ENCODE assay signal across 9 cellular contexts in genomic region chr13:45339399-45339798, GRCh38. TPM values are rescaled to one million over a fixed set of nuclear protein-coding genes. Genes with fewer than 3 reads are reported as not detected.
DNase-seq lines count a peak whose midpoint lies in the region; ATAC-seq and TF ChIP-seq lines count a peak whose summit lies in the region.
"Had no signal": no experiment of that assay in that cellular context is flagged by ENCODE, and none has a peak within 500 bp of the region (broad histone marks: within the 10 kb centered on the region; RNA-seq: fewer than 3 reads in every experiment).

No MANE protein-coding gene starts in this region.

- peak overlapping the region; percentile 90 for H3K4me3 Mint-ChIP-seq in activated CD4-positive, alpha-beta memory T cell treated with anti-CD3 and anti-CD28 coated beads, Interleukin-2, amount 10 ng/mL, durations not matched to agents 7 days and 5 days

- H3K27ac ChIP-seq in HEK293 (ENCODE audit: extremely low read depth, low read depth, low read length) = no peak overlapping the region
- H3K27ac ChIP-seq in right cardiac atrium (ENCODE audit: low read length) = no peak overlapping the region
- H3K27ac ChIP-seq in skin epidermis = peak overlapping the region in 11 of 21 experiments; percentile 1 to 100 (median 100)
- H3K27ac ChIP-seq in body of pancreas = peak overlapping the region in 2 of 4 donors; percentile 99 to 100

- CTCF ChIA-PET in HEK293 (lab: Yijun Ruan, JAX) = interaction anchor here (0.5 to 0.9 kb wide), 5 partner anchors 9 to 296 kb away, joined by 3 to 5 read pairs (median 3); no protein-coding TSS in a partner anchor
- CTCF ChIA-PET in activated CD4-positive, alpha-beta memory T cell treated with anti-CD3 and anti-CD28 coated beads, Interleukin-2, amount 10 ng/mL, durations not matched to agents 7 days and 5 days (lab: Charles Lee) = interaction anchor here (0.9 to 6.7 kb wide), 5 partner anchors 29 to 295 kb away, joined by 3 to 58 read pairs (median 4); partner anchors contain the start of gene SLC25A30

- H3K27ac Mint-ChIP-seq in activated CD4-positive, alpha-beta memory T cell treated with anti-CD3 and anti-CD28 coated beads, Interleukin-2, amount 10 ng/mL, durations not matched to agents 7 days and 5 days = peak overlapping the region; percentile 99

- no peak for DNase-seq in activated CD4-positive, alpha-beta memory T cell treated with anti-CD3 and anti-CD28 coated beads, Interleukin-2, amount 10 ng/mL, durations not matched to agents 7 days and 5 days
- no peak for DNase-seq in right cardiac atrium
- no peak for DNase-seq in GDM1 (lab: John Stamatoyannopoulos, UW)
- no peak for DNase-seq in NCI-H510A treated with DMSO at 0.1 percent for 48 hours (lab: John Stamatoyannopoulos, UW)
- DNase-seq in body of pancreas = no peak
- DNase-seq: NCI-H226 had no signal

- intact Hi-C loops in right cardiac atrium (cut with DNase I) = no loop called here
- intact Hi-C loops in body of pancreas (cut with DNase I) = no loop called here

- H3K9me3 Mint-ChIP-seq in activated CD4-positive, alpha-beta memory T cell treated with anti-CD3 and anti-CD28 coated beads, Interleukin-2, amount 10 ng/mL, durations not matched to agents 7 days and 5 days = no peaks in the 10 kb centered on the region

- POLR2A ChIA-PET in HEK293 (lab: Yijun Ruan, JAX) = interaction anchor here (1.2 kb wide), 1 partner anchor 14 kb away, joined by 3 read pairs; no protein-coding TSS in a partner anchor
- POLR2A ChIA-PET in activated CD4-positive, alpha-beta memory T cell treated with anti-CD3 and anti-CD28 coated beads, Interleukin-2, amount 10 ng/mL, durations not matched to agents 7 days and 5 days (lab: Charles Lee) = interaction anchor here (0.7 to 6.0 kb wide), 12 partner anchors 8 to 831 kb away, joined by 3 to 81 read pairs (median 7); partner anchors contain the start of gene SLC25A30

- ATAC-seq in right cardiac atrium = no peak
- ATAC-seq in HG03442 (IDR thresholded peaks at IDR 0.05; ENCODE audit: unreplicated experiment) = no peak
- no peak for ATAC-seq in body of pancreas

- no peaks in the 10 kb centered on the region for H3K27me3 Mint-ChIP-seq in activated CD4-positive, alpha-beta memory T cell treated with anti-CD3 and anti-CD28 coated beads, Interleukin-2, amount 10 ng/mL, durations not matched to agents 7 days and 5 days

- no peak for TF ChIP-seq POLR2A in body of pancreas (IDR thresholded peaks at IDR 0.05)

- H3K36me3 ChIP-seq in HEK293 (ENCODE audit: control insufficient read depth in 2 of 2, insufficient read depth in 1 of 2, low read length in 2 of 2) = peaks cover 39 to 57% of the 10 kb centered on the region in 2 experiments
- peaks cover 16 to 20% of the 10 kb centered on the region in 2 donors for H3K36me3 ChIP-seq in body of pancreas (replicated peaks in 1 of 2; ENCODE audit: insufficient read depth in 1 of 2, low read depth in 2 of 2)

- peaks cover 65% of the 10 kb centered on the region for H3K4me1 Mint-ChIP-seq in activated CD4-positive, alpha-beta memory T cell treated with anti-CD3 and anti-CD28 coated beads, Interleukin-2, amount 10 ng/mL, durations not matched to agents 7 days and 5 days

- H3K4me1 ChIP-seq in HEK293 (ENCODE audit: control insufficient read depth, insufficient read depth, low read length) (peaks cover 12% of the 10 kb centered on the region), right cardiac atrium (ENCODE audit: control insufficient read depth, insufficient read depth, low read length) (peaks cover 7% of the 10 kb centered on the region), body of pancreas (peaks cover 50% of the 10 kb centered on the region)

- H3K27me3 ChIP-seq in right cardiac atrium (ENCODE audit: control insufficient read depth, insufficient read depth) (no peaks in the 10 kb centered on the region), body of pancreas (no peaks in the 10 kb centered on the region)

- H3K9me3 ChIP-seq in HEK293 (ENCODE audit: control insufficient read depth, insufficient read depth, low read depth, low read length) (no peaks in the 10 kb centered on the region), right cardiac atrium (ENCODE audit: control insufficient read depth, low read length) (no peaks in the 10 kb centered on the region), body of pancreas (no peaks in the 10 kb centered on the region)

- peak overlapping the region; percentile 80 for H3K4me3 ChIP-seq in HEK293 (ENCODE audit: low read depth, low read length)
- H3K4me3 ChIP-seq in right cardiac atrium (ENCODE audit: low read length) = peak overlapping the region; percentile 91
- peak overlapping the region; percentile 69 to 96 (median 89) for H3K4me3 ChIP-seq in skin epidermis
- peak overlapping the region in 1 of 2 donors; percentile 48 for H3K4me3 ChIP-seq in body of pancreas

- H3K36me3 Mint-ChIP-seq in activated CD4-positive, alpha-beta memory T cell treated with anti-CD3 and anti-CD28 coated beads, Interleukin-2, amount 10 ng/mL, durations not matched to agents 7 days and 5 days (ENCODE audit: low read depth) = peaks cover 69% of the 10 kb centered on the region

- no peak for TF ChIP-seq CTCF in HEK293 (tag by site-specific recombination; IDR thresholded peaks at IDR 0.05)
- TF ChIP-seq CTCF in body of pancreas (IDR thresholded peaks at IDR 0.05) = no peak

TF ChIP-seq in HEK293, 187 proteins besides CTCF, POLR2A, EP300 and RAD21 (continues in another document):
- TF ChIP-seq ZBTB6 (tag by site-specific recombination; IDR thresholded peaks at IDR 0.05) = no peak
- TF ChIP-seq ZNF558 (tag by site-specific recombination; IDR thresholded peaks at IDR 0.05) = no peak
- no peak for TF ChIP-seq HOXD13 (CRISPR knock-in tag; IDR thresholded peaks at IDR 0.05; ENCODE audit: borderline replicate concordance)
- TF ChIP-seq ZNF16 (tag by site-specific recombination; IDR thresholded peaks at IDR 0.05; ENCODE audit: low read depth) = no peak
- TF ChIP-seq FEZF1 (tag by site-specific recombination; IDR thresholded peaks at IDR 0.05) = no peak
- no peak for TF ChIP-seq ZNF518A (tag by site-specific recombination; conservative IDR thresholded peaks at IDR 0.05; ENCODE audit: low read depth)
- TF ChIP-seq ZNF530 (tag by site-specific recombination; IDR thresholded peaks at IDR 0.05; ENCODE audit: low read depth) = no peak
- TF ChIP-seq ZNF664 (tag by site-specific recombination; IDR thresholded peaks at IDR 0.05) = no peak
- no peak for TF ChIP-seq ZNF37A (tag by site-specific recombination; IDR thresholded peaks at IDR 0.05)

RNA-seq across cellular contexts. Expression of gene TPT1, which starts 1.6 kb away (rescaled TPM):
- 1,000 to 10,000 TPM; 4,462 to 4,505 TPM for total RNA-seq in activated CD4-positive, alpha-beta memory T cell treated with anti-CD3 and anti-CD28 coated beads, Interleukin-2, amount 10 ng/mL, durations not matched to agents 7 days and 5 days
- total RNA-seq in right cardiac atrium (1,000 to 10,000 TPM; 3,534 to 4,755 (median 4,285) TPM), body of pancreas (1,000 to 10,000 TPM; 1,254 to 1,787 TPM)
- 8,085 TPM for polyA plus RNA-seq in right cardiac atrium

Comparison
In these comparisons a context has a peak if more than half of its experiments do, and no peak if none do; other contexts are left out.
1. H3K27ac ChIP-seq: peak in skin epidermis (11 of 21); none in HEK293 (single experiment) and right cardiac atrium (single experiment).